19 cellular contexts compared by ENCODE assay signal in genomic region chr21:45262616-45263015, GRCh38. TPM values are rescaled to one million over a fixed set of nuclear protein-coding genes. Genes with fewer than 3 reads are reported as not detected.
DNase-seq lines count a peak whose midpoint lies in the region; ATAC-seq, FAIRE-seq and TF ChIP-seq lines count a peak whose summit lies in the region.
"Had no signal": no experiment of that assay in that cellular context is flagged by ENCODE, and none has a peak within 500 bp of the region (broad histone marks: within the 10 kb centered on the region; RNA-seq: fewer than 3 reads in every experiment).

No MANE protein-coding gene starts in this region.

- FAIRE-seq in HepG2 (lab: Jason Lieb, UNC) = no peak

- H3K4me1 Mint-ChIP-seq in T-helper 17 cell = peaks cover 17% of the 10 kb centered on the region
- H3K4me1 Mint-ChIP-seq in activated naive CD8-positive, alpha-beta T cell treated with anti-CD3 and anti-CD28 coated beads, Interleukin-2, amount 50 U/mL, for 24 hours = peaks cover 17% of the 10 kb centered on the region

- CTCF ChIA-PET in HepG2 (lab: Yijun Ruan, JAX; ENCODE audit: low intra/inter-chr PET ratio, low total read pairs) = no interaction called here

- H3K27ac Mint-ChIP-seq in T-helper 17 cell = no peak overlapping the region
- H3K27ac Mint-ChIP-seq in activated naive CD8-positive, alpha-beta T cell treated with anti-CD3 and anti-CD28 coated beads, Interleukin-2, amount 50 U/mL, for 24 hours = no peak overlapping the region
- H3K27ac Mint-ChIP-seq: dendritic cell treated with granulocyte-macrophage colony-stimulating factor and Interleukin-4, amounts not matched to agents 40 ng/mL and 50 ng/mL, for 4 days had no signal

- in situ Hi-C loops in HepG2 (cut with HindIII; ENCODE audit: extremely low pct_ligation_motif_present, low pct_unique_long_range_greater_than_20kb) = no loop called here

- no peak overlapping the region for H3K4me3 ChIP-seq in liver (ENCODE audit: low read depth in 1 of 3, low read length in 3 of 3)
- H3K4me3 ChIP-seq in HepG2 (replicated peaks in 1 of 3; ENCODE audit: insufficient read depth in 1 of 3, low read depth in 2 of 3, low read length in 3 of 3) = no peak overlapping the region
- peak overlapping the region in 1 of 3 donors; percentile 6 for H3K4me3 ChIP-seq in right lobe of liver
- H3K4me3 ChIP-seq: neural progenitor cell had no signal

- no peak overlapping the region for H3K4me2 ChIP-seq in HepG2 (ENCODE audit: low read depth, low read length)
- H3K4me2 ChIP-seq: KMS-11, neural progenitor cell had no signal

- no peaks in the 10 kb centered on the region for H3K9me3 Mint-ChIP-seq in activated naive CD8-positive, alpha-beta T cell treated with anti-CD3 and anti-CD28 coated beads, Interleukin-2, amount 50 U/mL, for 24 hours
- H3K9me3 Mint-ChIP-seq: activated T-cell treated with anti-CD3 and anti-CD28 coated beads, Interleukin-2, amount 50 U/mL, for 4 hours; dendritic cell treated with granulocyte-macrophage colony-stimulating factor and Interleukin-4, amounts not matched to agents 40 ng/mL and 50 ng/mL, for 4 days; neural progenitor cell had no signal

- H3K27me3 Mint-ChIP-seq in T-helper 17 cell = no peaks in the 10 kb centered on the region
- no peaks in the 10 kb centered on the region for H3K27me3 Mint-ChIP-seq in activated naive CD8-positive, alpha-beta T cell treated with anti-CD3 and anti-CD28 coated beads, Interleukin-2, amount 50 U/mL, for 24 hours

- TF ChIP-seq EP300 in HepG2 (IDR thresholded peaks at IDR 0.05; ENCODE audit: low read depth in 2 of 2, low read length in 2 of 2) (no peak), HepG2 (CRISPR knock-in tag; IDR thresholded peaks at IDR 0.05; ENCODE audit: borderline replicate concordance) (no peak)

- no peak for TF ChIP-seq POLR2A in HepG2 (IDR thresholded peaks at IDR 0.05; ENCODE audit: insufficient read depth in 1 of 2, low read depth in 2 of 2, low read length in 2 of 2)
- peak; percentile 36 for TF ChIP-seq POLR2A in right lobe of liver (IDR thresholded peaks at IDR 0.05)

- H3K27me3 ChIP-seq in liver (ENCODE audit: control insufficient read depth in 4 of 4, insufficient read depth in 4 of 4, low read length in 3 of 4) = no peaks in the 10 kb centered on the region
- peaks cover 6 to 21% of the 10 kb centered on the region in 2 experiments; a peak in 4 of 5 replicates for H3K27me3 ChIP-seq in HepG2 (ENCODE audit: control insufficient read depth in 1 of 2, insufficient read depth in 2 of 2, low read length in 2 of 2)
- H3K27me3 ChIP-seq in right lobe of liver = no peaks in the 10 kb centered on the region
- H3K27me3 ChIP-seq: neural progenitor cell had no signal

- H3K79me2 ChIP-seq in HepG2 (ENCODE audit: insufficient read depth, low read length) = no peaks in the 10 kb centered on the region

- no peaks in the 10 kb centered on the region for H3K9me3 ChIP-seq in liver (ENCODE audit: control insufficient read depth in 4 of 4, low read length in 3 of 4)
- no peaks in the 10 kb centered on the region for H3K9me3 ChIP-seq in HepG2 (ENCODE audit: low read length)
- no peaks in the 10 kb centered on the region for H3K9me3 ChIP-seq in T-helper 17 cell (ENCODE audit: control insufficient read depth, low read length, poor library complexity, severe bottlenecking)
- no peaks in the 10 kb centered on the region for H3K9me3 ChIP-seq in right lobe of liver

- H3K4me1 ChIP-seq in liver (ENCODE audit: control insufficient read depth in 4 of 4, insufficient read depth in 4 of 4, low read length in 3 of 4) (peaks cover 2 to 15% (median 10%) of the 10 kb centered on the region in 4 donors), HepG2 (ENCODE audit: insufficient read depth, low read length) (peaks cover 23% of the 10 kb centered on the region), right lobe of liver (peaks cover 0 to 12% (median 0%) of the 10 kb centered on the region in 4 donors)

- 0 out of 2 replicates have a peak, but pooled peaks cover 3% of the 10 kb centered on the region for H4K20me1 ChIP-seq in HepG2 (ENCODE audit: insufficient read depth, low read length)

- H3K36me3 ChIP-seq in liver (ENCODE audit: control insufficient read depth in 4 of 4, insufficient read depth in 3 of 4, low read depth in 1 of 4, low read length in 3 of 4) (peaks cover 17 to 30% (median 18%) of the 10 kb centered on the region in 4 donors), HepG2 (replicated peaks in 1 of 2; ENCODE audit: control insufficient read depth in 1 of 2, insufficient read depth in 2 of 2, low read length in 2 of 2) (peaks cover 12 to 36% of the 10 kb centered on the region in 2 experiments), right lobe of liver (peaks cover 0 to 32% (median 8%) of the 10 kb centered on the region in 4 donors)
- H3K36me3 ChIP-seq: neural progenitor cell had no signal

- intact Hi-C loops in HepG2 (cut with micrococcal nuclease; ENCODE audit: unreplicated experiment) = no loop called here
- intact Hi-C loops in right lobe of liver (cut with DNase I) = loop anchor here in 1 of 2 donors (10.0 kb wide), 1 partner anchor 118 kb away; no protein-coding TSS in a partner anchor

- TF ChIP-seq RAD21 in liver (IDR thresholded peaks at IDR 0.05) (peak in 1 of 2 donors; percentile 7), HepG2 (CRISPR knock-in tag; IDR thresholded peaks at IDR 0.05) (no peak)

- BruUV-seq in HepG2 (replicated peaks; lab: Mats Ljungman, UMichigan) = no TSS peak

- H3K36me3 Mint-ChIP-seq in T-helper 17 cell (ENCODE audit: low read depth) = peaks cover 2% of the 10 kb centered on the region
- H3K36me3 Mint-ChIP-seq in activated naive CD8-positive, alpha-beta T cell treated with anti-CD3 and anti-CD28 coated beads, Interleukin-2, amount 50 U/mL, for 24 hours (ENCODE audit: low read depth) = peaks cover 17% of the 10 kb centered on the region

- TF ChIP-seq CTCF in liver (IDR thresholded peaks at IDR 0.05; ENCODE audit: low read depth, low read length, missing input control) (no peak), HepG2 (CRISPR knock-in tag; IDR thresholded peaks at IDR 0.05) (no peak), right lobe of liver (IDR thresholded peaks at IDR 0.05) (no peak)

- 50% methylated on average over 11 of the region's 11 CpGs for WGBS in liver
- WGBS in HepG2 (ENCODE audit: low lambda C conversion rate) = 95% methylated on average over 11 of the region's 11 CpGs
- 52% methylated on average over 10 of the region's 11 CpGs for WGBS in right lobe of liver (ENCODE audit: insufficient coverage, low coverage, low lambda C conversion rate, missing lambda C conversion rate)

- H3K4me3 Mint-ChIP-seq in T-helper 17 cell = no peak overlapping the region
- no peak overlapping the region for H3K4me3 Mint-ChIP-seq in activated naive CD8-positive, alpha-beta T cell treated with anti-CD3 and anti-CD28 coated beads, Interleukin-2, amount 50 U/mL, for 24 hours
- H3K4me3 Mint-ChIP-seq: activated T-cell treated with anti-CD3 and anti-CD28 coated beads, Interleukin-2, amount 50 U/mL, for 4 hours; dendritic cell treated with granulocyte-macrophage colony-stimulating factor and Interleukin-4, amounts not matched to agents 40 ng/mL and 50 ng/mL, for 4 days; neural progenitor cell had no signal

- no peak for DNase-seq in HepG2 (ENCODE audit: low spot score)
- no peak for DNase-seq in T-helper 17 cell
- peak; percentile 83 to 87 (median 83) for DNase-seq in right lobe of liver
- no peak for DNase-seq in C1 segment of cervical spinal cord (lab: John Stamatoyannopoulos, UW)
- DNase-seq in occipital lobe (lab: John Stamatoyannopoulos, UW) = no peak
- DNase-seq in activated naive CD8-positive, alpha-beta T cell treated with anti-CD3 and anti-CD28 coated beads, Interleukin-2, amount 50 U/mL, for 24 hours = no peak
- DNase-seq in activated CD4-positive, alpha-beta T cell treated with anti-CD3 and anti-CD28 coated beads, Interleukin-2, amount 50 U/mL, for 48 hours = no peak
- DNase-seq: activated T-cell treated with anti-CD3 and anti-CD28 coated beads, Interleukin-2, amount 50 U/mL, for 4 hours; anterior cingulate cortex; DMS53; HCEC 1CT; NCI-H1694 treated with DMSO at 0.1 percent for 48 hours; NCI-H526 treated with DMSO at 0.1 percent for 48 hours; RPMI8226 had no signal

- no peak overlapping the region for H2AFZ ChIP-seq in HepG2 (ENCODE audit: low read length)
- H2AFZ ChIP-seq: neural progenitor cell had no signal

- no peak for ATAC-seq in HepG2
- peak; percentile 38 for ATAC-seq in T-helper 17 cell
- peak; percentile 88 to 95 (median 92) for ATAC-seq in right lobe of liver
- ATAC-seq in activated naive CD8-positive, alpha-beta T cell treated with anti-CD3 and anti-CD28 coated beads, Interleukin-2, amount 50 U/mL, for 24 hours = no peak
- ATAC-seq: activated CD4-positive, CD25-positive, alpha-beta regulatory T cell treated with anti-CD3 and anti-CD28 coated beads, Interleukin-2, amount 50 U/mL, for 24 hours; activated T-cell treated with anti-CD3 and anti-CD28 coated beads, Interleukin-2, amount 50 U/mL, for 4 hours had no signal

- POLR2A ChIA-PET in HepG2 (lab: Yijun Ruan, JAX) = no interaction called here

- H3K27ac ChIP-seq in liver (ENCODE audit: low read depth in 1 of 2, low read length in 2 of 2) (peak overlapping the region; percentile 64 to 82), HepG2 (ENCODE audit: extremely low read length, insufficient read depth, low read length) (no peak overlapping the region), right lobe of liver (peak overlapping the region in 2 of 3 donors; percentile 58 to 70)
- H3K27ac ChIP-seq: KMS-11, neural progenitor cell had no signal

- H3K9ac ChIP-seq in liver (ENCODE audit: low read depth in 1 of 2, low read length in 2 of 2) (no peak overlapping the region), HepG2 (ENCODE audit: insufficient read depth, low read depth, low read length) (no peak overlapping the region)
- H3K9ac ChIP-seq: KMS-11, neural progenitor cell had no signal

RNA-seq across cellular contexts. Expression of gene POFUT2, which starts 25.1 kb away (rescaled TPM):
- 10 to 100 TPM in 1 of 2 donors, 1 to 10 TPM in 1; 7.4 to 15.6 TPM for total RNA-seq in liver
- 1 to 10 TPM; 3.3 to 8.4 TPM for polyA plus RNA-seq in liver
- total RNA-seq in HepG2 (2016; rRNA removed; fragmentation: Illumina TruSeq; extraction: Trizol) = 9.8 and 24.0 TPM in 2 replicates
- 2.9 and 4.1 TPM in 2 replicates for total RNA-seq in HepG2 (2016; cell fraction: cytosol; rRNA removed; fragmentation: Illumina TruSeq; extraction: Trizol; ENCODE audit: low read depth)
- total RNA-seq in HepG2 (2016; cell fraction: insoluble cytoplasmic fraction; rRNA removed; fragmentation: Illumina TruSeq; extraction: Trizol) = 8.5 and 20.1 TPM in 2 replicates
- total RNA-seq in HepG2 (2016; cell fraction: membrane; rRNA removed; fragmentation: Illumina TruSeq; extraction: Trizol) = 7.7 and 7.9 TPM in 2 replicates
- 29.0 and 30.4 TPM in 2 replicates for total RNA-seq in HepG2 (2016; cell fraction: nucleus; rRNA removed; fragmentation: Illumina TruSeq; extraction: Trizol)
- polyA plus RNA-seq in HepG2 (2011; rRNA removed) = 21.7 and 22.8 TPM in 2 replicates
- 14.9 and 16.0 TPM in 2 replicates for polyA plus RNA-seq in HepG2 (2011; cell fraction: cytosol; rRNA removed)
- 67.0 and 84.3 TPM in 2 replicates for polyA plus RNA-seq in HepG2 (2011; cell fraction: nucleus; rRNA removed)
- 25.3 and 34.5 TPM in 2 replicates for polyA plus RNA-seq in HepG2 (2012)
- polyA plus RNA-seq in HepG2 (2016; cell fraction: cytosol; fragmentation: Illumina TruSeq; extraction: Trizol; ENCODE audit: low read depth) = 3.3 and 3.7 TPM in 2 replicates
- polyA plus RNA-seq in HepG2 (2016; cell fraction: insoluble cytoplasmic fraction; fragmentation: Illumina TruSeq; extraction: Trizol; ENCODE audit: low read depth) = 7.8 and 10.0 TPM in 2 replicates
- 6.3 and 6.9 TPM in 2 replicates for polyA plus RNA-seq in HepG2 (2016; cell fraction: membrane; fragmentation: Illumina TruSeq; extraction: Trizol; ENCODE audit: low read depth)
- 66.5 TPM in 2 replicates for polyA plus RNA-seq in HepG2 (2016; cell fraction: nucleus; fragmentation: Illumina TruSeq; extraction: Trizol; ENCODE audit: insufficient read depth, low read depth)
- 10.4 and 14.1 TPM in 2 replicates for polyA minus RNA-seq in HepG2 (2011; rRNA and poly(A)+ RNA removed; ENCODE audit: low replicate concordance)
- 8.6 and 9.1 TPM in 2 replicates for polyA minus RNA-seq in HepG2 (2011; cell fraction: cytosol; rRNA and poly(A)+ RNA removed)
- 22.9 and 23.1 TPM in 2 replicates for polyA minus RNA-seq in HepG2 (2011; cell fraction: nucleus; rRNA and poly(A)+ RNA removed)
- 10 to 100 TPM; 48.5 to 66.4 TPM for total RNA-seq in T-helper 17 cell
- 10 to 100 TPM; 10.5 to 22.0 (median 13.7) TPM for total RNA-seq in right lobe of liver
- 9.8 TPM for total RNA-seq in occipital lobe

Comparison
In these comparisons a context has a peak if more than half of its experiments do, and no peak if none do; other contexts are left out.
1. ATAC-seq: peak in T-helper 17 cell (single experiment) and right lobe of liver (4 of 4); none in HepG2 (single experiment) and activated naive CD8-positive, alpha-beta T cell treated with anti-CD3 and anti-CD28 coated beads, Interleukin-2, amount 50 U/mL, for 24 hours (single experiment).
2. DNase-seq: peak in right lobe of liver (3 of 3); none in HepG2 (single experiment), T-helper 17 cell (0 of 3), C1 segment of cervical spinal cord (0 of 14), occipital lobe (single experiment), activated naive CD8-positive, alpha-beta T cell treated with anti-CD3 and anti-CD28 coated beads, Interleukin-2, amount 50 U/mL, for 24 hours (single experiment) and activated CD4-positive, alpha-beta T cell treated with anti-CD3 and anti-CD28 coated beads, Interleukin-2, amount 50 U/mL, for 48 hours (0 of 2).